1 cellular context compared by ENCODE assay signal in the genomic region with DNA sequence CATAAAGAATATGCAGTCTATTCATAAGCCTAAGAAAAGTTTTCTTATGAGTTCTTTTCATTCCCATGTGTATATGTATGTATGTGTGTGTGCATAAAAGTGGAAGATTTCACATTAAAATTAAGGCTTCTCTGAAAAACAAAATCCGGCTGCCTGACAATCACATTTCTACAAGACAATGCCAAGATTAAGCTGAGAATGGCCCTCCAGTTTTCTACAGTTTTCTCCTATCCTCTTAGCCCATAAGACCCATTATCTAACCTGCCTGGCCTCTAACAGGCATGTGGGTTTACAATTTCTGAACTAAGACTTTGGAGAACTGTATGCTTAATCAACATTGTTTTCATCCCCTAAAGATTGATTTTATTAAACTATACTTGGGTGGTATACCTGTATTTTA.
TF ChIP-seq lines count a peak whose summit lies in the region.

No MANE protein-coding gene starts in this region.

TF ChIP-seq in GM23338, 12 proteins besides CTCF, POLR2A, EP300 and RAD21 (continued from another document):
- TF ChIP-seq, protein P1, sequence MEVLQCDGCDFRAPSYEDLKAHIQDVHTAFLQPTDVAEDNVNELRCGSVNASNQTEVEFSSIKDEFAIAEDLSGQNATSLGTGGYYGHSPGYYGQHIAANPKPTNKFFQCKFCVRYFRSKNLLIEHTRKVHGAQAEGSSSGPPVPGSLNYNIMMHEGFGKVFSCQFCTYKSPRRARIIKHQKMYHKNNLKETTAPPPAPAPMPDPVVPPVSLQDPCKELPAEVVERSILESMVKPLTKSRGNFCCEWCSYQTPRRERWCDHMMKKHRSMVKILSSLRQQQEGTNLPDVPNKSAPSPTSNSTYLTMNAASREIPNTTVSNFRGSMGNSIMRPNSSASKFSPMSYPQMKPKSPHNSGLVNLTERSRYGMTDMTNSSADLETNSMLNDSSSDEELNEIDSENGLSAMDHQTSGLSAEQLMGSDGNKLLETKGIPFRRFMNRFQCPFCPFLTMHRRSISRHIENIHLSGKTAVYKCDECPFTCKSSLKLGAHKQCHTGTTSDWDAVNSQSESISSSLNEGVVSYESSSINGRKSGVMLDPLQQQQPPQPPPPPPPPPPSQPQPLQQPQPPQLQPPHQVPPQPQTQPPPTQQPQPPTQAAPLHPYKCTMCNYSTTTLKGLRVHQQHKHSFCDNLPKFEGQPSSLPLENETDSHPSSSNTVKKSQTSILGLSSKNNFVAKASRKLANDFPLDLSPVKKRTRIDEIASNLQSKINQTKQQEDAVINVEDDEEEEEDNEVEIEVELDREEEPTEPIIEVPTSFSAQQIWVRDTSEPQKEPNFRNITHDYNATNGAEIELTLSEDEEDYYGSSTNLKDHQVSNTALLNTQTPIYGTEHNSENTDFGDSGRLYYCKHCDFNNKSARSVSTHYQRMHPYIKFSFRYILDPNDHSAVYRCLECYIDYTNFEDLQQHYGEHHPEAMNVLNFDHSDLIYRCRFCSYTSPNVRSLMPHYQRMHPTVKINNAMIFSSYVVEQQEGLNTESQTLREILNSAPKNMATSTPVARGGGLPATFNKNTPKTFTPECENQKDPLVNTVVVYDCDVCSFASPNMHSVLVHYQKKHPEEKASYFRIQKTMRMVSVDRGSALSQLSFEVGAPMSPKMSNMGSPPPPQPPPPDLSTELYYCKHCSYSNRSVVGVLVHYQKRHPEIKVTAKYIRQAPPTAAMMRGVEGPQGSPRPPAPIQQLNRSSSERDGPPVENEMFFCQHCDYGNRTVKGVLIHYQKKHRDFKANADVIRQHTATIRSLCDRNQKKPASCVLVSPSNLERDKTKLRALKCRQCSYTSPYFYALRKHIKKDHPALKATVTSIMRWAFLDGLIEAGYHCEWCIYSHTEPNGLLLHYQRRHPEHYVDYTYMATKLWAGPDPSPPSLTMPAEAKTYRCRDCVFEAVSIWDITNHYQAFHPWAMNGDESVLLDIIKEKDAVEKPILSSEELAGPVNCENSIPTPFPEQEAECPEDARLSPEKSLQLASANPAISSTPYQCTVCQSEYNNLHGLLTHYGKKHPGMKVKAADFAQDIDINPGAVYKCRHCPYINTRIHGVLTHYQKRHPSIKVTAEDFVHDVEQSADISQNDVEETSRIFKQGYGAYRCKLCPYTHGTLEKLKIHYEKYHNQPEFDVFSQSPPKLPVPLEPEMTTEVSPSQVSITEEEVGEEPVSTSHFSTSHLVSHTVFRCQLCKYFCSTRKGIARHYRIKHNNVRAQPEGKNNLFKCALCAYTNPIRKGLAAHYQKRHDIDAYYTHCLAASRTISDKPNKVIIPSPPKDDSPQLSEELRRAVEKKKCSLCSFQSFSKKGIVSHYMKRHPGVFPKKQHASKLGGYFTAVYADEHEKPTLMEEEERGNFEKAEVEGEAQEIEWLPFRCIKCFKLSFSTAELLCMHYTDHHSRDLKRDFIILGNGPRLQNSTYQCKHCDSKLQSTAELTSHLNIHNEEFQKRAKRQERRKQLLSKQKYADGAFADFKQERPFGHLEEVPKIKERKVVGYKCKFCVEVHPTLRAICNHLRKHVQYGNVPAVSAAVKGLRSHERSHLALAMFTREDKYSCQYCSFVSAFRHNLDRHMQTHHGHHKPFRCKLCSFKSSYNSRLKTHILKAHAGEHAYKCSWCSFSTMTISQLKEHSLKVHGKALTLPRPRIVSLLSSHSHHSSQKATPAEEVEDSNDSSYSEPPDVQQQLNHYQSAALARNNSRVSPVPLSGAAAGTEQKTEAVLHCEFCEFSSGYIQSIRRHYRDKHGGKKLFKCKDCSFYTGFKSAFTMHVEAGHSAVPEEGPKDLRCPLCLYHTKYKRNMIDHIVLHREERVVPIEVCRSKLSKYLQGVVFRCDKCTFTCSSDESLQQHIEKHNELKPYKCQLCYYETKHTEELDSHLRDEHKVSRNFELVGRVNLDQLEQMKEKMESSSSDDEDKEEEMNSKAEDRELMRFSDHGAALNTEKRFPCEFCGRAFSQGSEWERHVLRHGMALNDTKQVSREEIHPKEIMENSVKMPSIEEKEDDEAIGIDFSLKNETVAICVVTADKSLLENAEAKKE (CRISPR knock-in tag; IDR thresholded peaks at IDR 0.05), result no peak
- TF ChIP-seq POLR2AphosphoS5 (IDR thresholded peaks at IDR 0.05; ENCODE audit: low read depth), result no peak
- TF ChIP-seq JUNB (IDR thresholded peaks at IDR 0.05; ENCODE audit: unreplicated experiment), result no peak
- no peak for TF ChIP-seq ZNF114 (CRISPR knock-in tag; IDR thresholded peaks at IDR 0.05)
- no peak for TF ChIP-seq NANOG (IDR thresholded peaks at IDR 0.05; ENCODE audit: borderline replicate concordance)
- TF ChIP-seq CREB1 (CRISPR knock-in tag; IDR thresholded peaks at IDR 0.05; ENCODE audit: low read depth), result no peak
- TF ChIP-seq EZH2phosphoT487 (IDR thresholded peaks at IDR 0.05; ENCODE audit: unreplicated experiment), result no peak
